ENCODE assay signal across 15 cellular contexts in genomic region chr14:104206281-104206904, GRCh38.
DNase-seq lines count a peak whose midpoint lies in the region; ATAC-seq and TF ChIP-seq lines count a peak whose summit lies in the region.
"Had no signal": no experiment of that assay in that cellular context is flagged by ENCODE, and none has a peak within 500 bp of the region (broad histone marks: within the 10 kb centered on the region; RNA-seq: fewer than 3 reads in every experiment).

No MANE protein-coding gene starts in this region.

- peaks cover 11% of the 10 kb centered on the region for H3K27me3 Mint-ChIP-seq in stimulated activated naive CD8-positive, alpha-beta T cell treated with anti-CD3 and anti-CD28 coated beads, Interleukin-15, amount 100 ng/mL, for 72 hours

- no peak for ATAC-seq in stimulated activated naive CD8-positive, alpha-beta T cell treated with anti-CD3 and anti-CD28 coated beads, Interleukin-15, amount 100 ng/mL, for 72 hours
- no peak for ATAC-seq in stimulated activated naive CD8-positive, alpha-beta T cell treated with anti-CD3 and anti-CD28 coated beads, Interleukin-15, Interleukin-2, amounts not matched to agents 100 U/mL and 50 U/mL, for 24 hours
- peak; percentile 77 for ATAC-seq in left lung

- H3K4me3 Mint-ChIP-seq in stimulated activated naive CD8-positive, alpha-beta T cell treated with anti-CD3 and anti-CD28 coated beads, Interleukin-15, amount 100 ng/mL, for 72 hours, result no peak overlapping the region

- no peak for TF ChIP-seq CTCF in left lung (IDR thresholded peaks at IDR 0.05)
- no peak for TF ChIP-seq CTCF in suprapubic skin (IDR thresholded peaks at IDR 0.05)

- peak overlapping the region; percentile 1 for H3K27ac Mint-ChIP-seq in stimulated activated naive CD8-positive, alpha-beta T cell treated with anti-CD3 and anti-CD28 coated beads, Interleukin-15, amount 100 ng/mL, for 72 hours

- H3K9me3 ChIP-seq in left lung (no peaks in the 10 kb centered on the region), suprapubic skin (no peaks in the 10 kb centered on the region)
- H3K9me3 ChIP-seq: lower lobe of right lung, SJCRH30, thyroid gland had no signal

- intact Hi-C loops in left lung (cut with DNase I), result no loop called here

- H3K4me3 ChIP-seq in left lung (no peak overlapping the region), suprapubic skin (no peak overlapping the region)
- H3K4me3 ChIP-seq: lower lobe of right lung, SJCRH30, thyroid gland had no signal

- no peaks in the 10 kb centered on the region for H3K36me3 ChIP-seq in left lung
- no peaks in the 10 kb centered on the region for H3K36me3 ChIP-seq in suprapubic skin
- H3K36me3 ChIP-seq: lower lobe of right lung, SJCRH30, thyroid gland had no signal

- TF ChIP-seq EP300 in suprapubic skin (IDR thresholded peaks at IDR 0.05), result no peak

- H3K27ac ChIP-seq in left lung (no peak overlapping the region), suprapubic skin (no peak overlapping the region)
- H3K27ac ChIP-seq: lower lobe of right lung, SJCRH30, thyroid gland had no signal

- H3K9me3 Mint-ChIP-seq in stimulated activated naive CD8-positive, alpha-beta T cell treated with anti-CD3 and anti-CD28 coated beads, Interleukin-15, amount 100 ng/mL, for 72 hours, result no peaks in the 10 kb centered on the region

- no peak for DNase-seq in stimulated activated naive CD8-positive, alpha-beta T cell treated with anti-CD3 and anti-CD28 coated beads, Interleukin-15, amount 100 ng/mL, for 72 hours
- no peak for DNase-seq in stimulated activated naive CD8-positive, alpha-beta T cell treated with anti-CD3 and anti-CD28 coated beads, Interleukin-15, Interleukin-2, amounts not matched to agents 100 U/mL and 50 U/mL, for 24 hours
- DNase-seq in SW480 (ENCODE audit: low spot score) (peak; percentile 93), left lung (peak; percentile 50 to 78), suprapubic skin (ENCODE audit: low spot score in 2 of 2) (no peak), glomerular visceral epithelial cell (ENCODE audit: extremely low spot score) (no peak), D341Med (ENCODE audit: low spot score) (no peak)
- DNase-seq in activated CD4-positive, alpha-beta T cell treated with anti-CD3 and anti-CD28 coated beads, Interleukin-2, amount 50 U/mL, for 1 hour, result no peak
- DNase-seq: activated CD4-positive, alpha-beta T cell treated with anti-CD3 and anti-CD28 coated beads for 1 hour; activated gamma-delta T cell; IMR-90; lower lobe of right lung; NCI-H2029 had no signal

- no peak for TF ChIP-seq POLR2A in suprapubic skin (IDR thresholded peaks at IDR 0.05)

- H3K27me3 ChIP-seq in left lung (peaks cover 0 to 11% of the 10 kb centered on the region in 2 donors), suprapubic skin (peaks cover 33% of the 10 kb centered on the region)
- H3K27me3 ChIP-seq: SJCRH30, thyroid gland had no signal

- H3K4me1 ChIP-seq in left lung (peaks cover 0 to 3% of the 10 kb centered on the region in 2 donors), suprapubic skin (peaks cover 5% of the 10 kb centered on the region)
- H3K4me1 ChIP-seq: lower lobe of right lung had no signal

- no peaks in the 10 kb centered on the region for H3K4me1 Mint-ChIP-seq in stimulated activated naive CD8-positive, alpha-beta T cell treated with anti-CD3 and anti-CD28 coated beads, Interleukin-15, amount 100 ng/mL, for 72 hours

- 33% methylated on average over 10 of the region's 15 CpGs for WGBS in suprapubic skin

Comparison
In these comparisons a context has a peak if more than half of its experiments do, and no peak if none do; other contexts are left out.
1. DNase-seq: peak in SW480 (single experiment) and left lung (2 of 2); none in stimulated activated naive CD8-positive, alpha-beta T cell treated with anti-CD3 and anti-CD28 coated beads, Interleukin-15, amount 100 ng/mL, for 72 hours (0 of 2), stimulated activated naive CD8-positive, alpha-beta T cell treated with anti-CD3 and anti-CD28 coated beads, Interleukin-15, Interleukin-2, amounts not matched to agents 100 U/mL and 50 U/mL, for 24 hours (single experiment), activated CD4-positive, alpha-beta T cell treated with anti-CD3 and anti-CD28 coated beads, Interleukin-2, amount 50 U/mL, for 1 hour (single experiment), suprapubic skin (0 of 2), glomerular visceral epithelial cell (single experiment) and D341Med (single experiment).